In the genomic region with DNA sequence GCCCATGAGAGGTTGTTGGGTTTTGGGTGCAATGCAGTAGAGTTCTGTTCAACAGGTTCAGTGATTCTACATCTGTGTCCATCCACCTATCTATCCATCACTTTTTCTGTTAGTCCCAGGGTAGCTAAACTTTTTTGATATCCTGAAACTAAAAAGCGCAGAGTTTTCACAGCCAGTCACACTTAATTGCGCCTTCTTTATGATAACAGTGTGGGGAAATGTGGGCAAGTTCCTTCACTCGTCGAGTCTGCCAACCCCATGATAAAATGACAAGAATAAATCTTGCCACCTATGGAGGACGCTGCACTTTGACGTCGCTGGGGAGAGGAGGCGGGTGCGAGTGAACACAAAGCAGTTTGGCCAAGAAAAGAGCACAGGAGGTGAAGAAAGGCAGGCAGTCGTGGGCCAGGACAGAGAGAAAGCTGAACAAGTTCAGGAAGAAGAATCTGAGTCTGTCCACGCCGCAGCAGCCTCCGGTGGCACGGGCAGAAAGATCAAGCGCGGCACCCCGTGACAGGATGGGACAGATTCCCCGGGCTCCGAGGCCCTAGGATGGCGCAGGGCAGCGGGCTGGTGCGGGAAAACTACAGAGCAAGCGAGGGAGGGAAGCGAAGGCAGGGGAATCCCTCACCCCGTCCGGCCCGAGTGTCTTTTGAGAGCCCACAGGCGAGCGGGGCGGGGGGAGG, we compare ENCODE assay signal across 8 cellular contexts. TPM values are rescaled to one million over a fixed set of nuclear protein-coding genes. Genes with fewer than 3 reads are reported as not detected.
DNase-seq lines count a peak whose midpoint lies in the region; ATAC-seq lines count a peak whose summit lies in the region.

No MANE protein-coding gene starts in this region.

- H2AFZ ChIP-seq in mesenchymal stem cell (ENCODE audit: low read depth, low read length) = no peak overlapping the region

- no peak overlapping the region for H2AK5ac ChIP-seq in mesenchymal stem cell (ENCODE audit: low read length, severe bottlenecking)

- no peak overlapping the region for H3K18ac ChIP-seq in mesenchymal stem cell (ENCODE audit: low read depth in 1 of 2, low read length in 2 of 2)

- H3K27ac ChIP-seq in mesenchymal stem cell (ENCODE audit: low read length, poor library complexity, severe bottlenecking) = no peak overlapping the region

- H2BK5ac ChIP-seq in mesenchymal stem cell (ENCODE audit: low read depth, low read length, poor library complexity, severe bottlenecking) = no peak overlapping the region

- H3K27ac Mint-ChIP-seq in activated CD8-positive, alpha-beta T cell treated with anti-CD3 and anti-CD28 coated beads, Interleukin-2, amount 10 ng/mL, durations not matched to agents 7 days and 5 days = peak overlapping the region; percentile 43

- peaks cover 60 to 88% of the 10 kb centered on the region in 2 experiments for H3K27me3 ChIP-seq in mesenchymal stem cell (ENCODE audit: control insufficient read depth in 1 of 2, insufficient read depth in 1 of 2, low read length in 2 of 2)

- no peak overlapping the region for H3K4ac ChIP-seq in mesenchymal stem cell (ENCODE audit: low read depth in 1 of 2, low read length in 2 of 2)

- no peaks in the 10 kb centered on the region for H3K79me1 ChIP-seq in mesenchymal stem cell (replicated peaks; ENCODE audit: low read length, poor library complexity, severe bottlenecking)

- H4K91ac ChIP-seq in mesenchymal stem cell (ENCODE audit: low read length) = no peak overlapping the region

- POLR2A ChIA-PET in activated CD8-positive, alpha-beta T cell treated with anti-CD3 and anti-CD28 coated beads, Interleukin-2, amount 10 ng/mL, durations not matched to agents 7 days and 5 days (lab: Charles Lee) = no interaction called here

- peaks cover 61% of the 10 kb centered on the region for H3K27me3 Mint-ChIP-seq in activated CD8-positive, alpha-beta T cell treated with anti-CD3 and anti-CD28 coated beads, Interleukin-2, amount 10 ng/mL, durations not matched to agents 7 days and 5 days (ENCODE audit: low read depth)

- no peaks in the 10 kb centered on the region for H3K36me3 ChIP-seq in mesenchymal stem cell (ENCODE audit: control insufficient read depth in 1 of 2, insufficient read depth in 2 of 2, low read depth in 1 of 2, low read length in 2 of 2)

- no peak overlapping the region for H3K23ac ChIP-seq in mesenchymal stem cell (ENCODE audit: low read length in 2 of 2)

- H2BK15ac ChIP-seq in mesenchymal stem cell (ENCODE audit: low read depth, poor library complexity, severe bottlenecking) = no peak overlapping the region

- H3K4me1 ChIP-seq in mesenchymal stem cell (ENCODE audit: control insufficient read depth, insufficient read depth, low read depth, low read length) = peaks cover 11% of the 10 kb centered on the region

- H3K36me3 Mint-ChIP-seq in activated CD8-positive, alpha-beta T cell treated with anti-CD3 and anti-CD28 coated beads, Interleukin-2, amount 10 ng/mL, durations not matched to agents 7 days and 5 days (ENCODE audit: low read depth) = peaks cover 8% of the 10 kb centered on the region

- DNase-seq in activated CD8-positive, alpha-beta T cell treated with anti-CD3 and anti-CD28 coated beads, Interleukin-2, amount 10 ng/mL, durations not matched to agents 7 days and 5 days = no peak
- DNase-seq in mesenchymal stem cell (no peak), T-helper 9 cell (no peak), amygdala (lab: John Stamatoyannopoulos, UW) (no peak)
- DNase-seq in activated CD4-positive, alpha-beta T cell treated with anti-CD3 and anti-CD28 coated beads for 48 hours = no peak

- CTCF ChIA-PET in activated CD8-positive, alpha-beta T cell treated with anti-CD3 and anti-CD28 coated beads, Interleukin-2, amount 10 ng/mL, durations not matched to agents 7 days and 5 days (lab: Charles Lee) = no interaction called here

- H4K8ac ChIP-seq in mesenchymal stem cell (ENCODE audit: low read length) = no peak overlapping the region

- peak overlapping the region; percentile 62 for H3K4me3 Mint-ChIP-seq in activated CD8-positive, alpha-beta T cell treated with anti-CD3 and anti-CD28 coated beads, Interleukin-2, amount 10 ng/mL, durations not matched to agents 7 days and 5 days

- no peak overlapping the region for H2BK120ac ChIP-seq in mesenchymal stem cell (ENCODE audit: low read depth, low read length)

- ATAC-seq in GM18907 (IDR thresholded peaks at IDR 0.05; ENCODE audit: unreplicated experiment) = peak; percentile 54
- ATAC-seq in HG02870 (IDR thresholded peaks at IDR 0.05; ENCODE audit: unreplicated experiment) = peak; percentile 28
- ATAC-seq in activated CD8-positive, alpha-beta T cell treated with anti-CD3 and anti-CD28 coated beads, Interleukin-2, amount 10 ng/mL, durations not matched to agents 7 days and 5 days = no peak
- no peak for ATAC-seq in esophagus mucosa

- 8% methylated on average over 27 of the region's 30 CpGs for WGBS in mesenchymal stem cell

- peaks cover 7% of the 10 kb centered on the region for H3K4me1 Mint-ChIP-seq in activated CD8-positive, alpha-beta T cell treated with anti-CD3 and anti-CD28 coated beads, Interleukin-2, amount 10 ng/mL, durations not matched to agents 7 days and 5 days (ENCODE audit: low read depth)

- peak overlapping the region in 1 of 2 experiments; percentile 73 for H3K4me3 ChIP-seq in mesenchymal stem cell (ENCODE audit: insufficient read depth in 1 of 2, low read depth in 1 of 2, low read length in 2 of 2)

- H3K9me3 Mint-ChIP-seq in activated CD8-positive, alpha-beta T cell treated with anti-CD3 and anti-CD28 coated beads, Interleukin-2, amount 10 ng/mL, durations not matched to agents 7 days and 5 days (ENCODE audit: insufficient read depth) = no peaks in the 10 kb centered on the region

- no peak overlapping the region for H3K9ac ChIP-seq in mesenchymal stem cell (ENCODE audit: low read length)

- no peaks in the 10 kb centered on the region for H3K9me3 ChIP-seq in mesenchymal stem cell (ENCODE audit: control insufficient read depth, low read length)

- H3K4me2 ChIP-seq in mesenchymal stem cell (ENCODE audit: low read length, poor library complexity, severe bottlenecking) = peak overlapping the region; percentile 57

- no peak overlapping the region for H3K14ac ChIP-seq in mesenchymal stem cell (ENCODE audit: low read length in 2 of 2)

- no peak overlapping the region for H2BK12ac ChIP-seq in mesenchymal stem cell (ENCODE audit: low read length in 2 of 2)

RNA-seq across cellular contexts. Expression of gene SP8, which starts 9.2 kb away (rescaled TPM):
- total RNA-seq in activated CD8-positive, alpha-beta T cell treated with anti-CD3 and anti-CD28 coated beads, Interleukin-2, amount 10 ng/mL, durations not matched to agents 7 days and 5 days = not detected
- polyA plus RNA-seq in mesenchymal stem cell (2013, experiment 1 of 2) = not detected
- 0.01 TPM for polyA plus RNA-seq in mesenchymal stem cell (2013, experiment 2 of 2)
- not detected for total RNA-seq in esophagus mucosa

Comparison
In these comparisons a context has a peak if more than half of its experiments do, and no peak if none do; other contexts are left out.
1. ATAC-seq: peak in GM18907 (single experiment) and HG02870 (single experiment); none in activated CD8-positive, alpha-beta T cell treated with anti-CD3 and anti-CD28 coated beads, Interleukin-2, amount 10 ng/mL, durations not matched to agents 7 days and 5 days (single experiment) and esophagus mucosa (single experiment).